10 cellular contexts compared by ENCODE assay signal in the genomic region with DNA sequence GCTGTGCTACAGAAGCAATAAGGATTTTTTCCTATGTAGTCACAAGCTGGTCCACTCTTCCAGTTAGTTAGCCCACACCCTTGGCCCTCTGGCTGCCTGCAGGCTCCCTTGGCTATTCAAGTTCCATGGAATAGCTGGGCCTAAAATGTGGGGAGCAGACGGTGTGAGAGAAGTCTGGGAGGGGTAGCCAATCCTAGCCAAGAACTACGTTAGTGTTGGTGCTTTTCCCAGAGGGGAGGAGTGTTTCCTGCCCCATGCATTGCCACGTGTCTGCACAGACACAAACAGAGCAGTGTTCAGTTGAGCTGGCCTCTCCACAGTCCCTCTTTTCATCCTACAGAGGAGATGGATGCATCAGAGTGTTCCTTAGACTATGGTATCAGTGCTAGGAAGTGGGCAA. TPM values are rescaled to one million over a fixed set of nuclear protein-coding genes. Genes with fewer than 3 reads are reported as not detected.
A peak's percentile ranks its signal among the peaks of the same experiment; 100 is the strongest.
DNase-seq lines count a peak whose midpoint lies in the region; ATAC-seq and TF ChIP-seq lines count a peak whose summit lies in the region.
"Had no signal": no experiment of that assay in that cellular context is flagged by ENCODE, and none has a peak within 500 bp of the region (broad histone marks: within the 10 kb centered on the region; RNA-seq: fewer than 3 reads in every experiment).

No MANE protein-coding gene starts in this region.

- DNase-seq in C1 segment of cervical spinal cord (lab: John Stamatoyannopoulos, UW), result peak in 13 of 14 donors; percentile 19 to 91 (median 83)
- DNase-seq in anterior cingulate cortex (lab: John Stamatoyannopoulos, UW), result peak in 55 of 58 donors; percentile 27 to 96 (median 80)
- no peak for DNase-seq in trophoblast cell
- no peak for DNase-seq in prostate gland (ENCODE audit: low spot score)
- no peak for DNase-seq in H7
- no peak for DNase-seq in activated naive CD8-positive, alpha-beta T cell treated with anti-CD3 and anti-CD28 coated beads, Interleukin-2, amount 50 U/mL, for 24 hours
- no peak for DNase-seq in GDM1 (lab: John Stamatoyannopoulos, UW)
- DNase-seq: NCI-H82, T-helper 17 cell had no signal

- peaks cover 5% of the 10 kb centered on the region for H3K36me3 Mint-ChIP-seq in activated naive CD8-positive, alpha-beta T cell treated with anti-CD3 and anti-CD28 coated beads, Interleukin-2, amount 50 U/mL, for 24 hours (ENCODE audit: low read depth)

- intact Hi-C loops in prostate gland (cut with DNase I), result no loop called here

- H3K9me3 Mint-ChIP-seq in activated naive CD8-positive, alpha-beta T cell treated with anti-CD3 and anti-CD28 coated beads, Interleukin-2, amount 50 U/mL, for 24 hours, result peaks cover 18% of the 10 kb centered on the region

- no peak overlapping the region for H2BK5ac ChIP-seq in trophoblast cell (ENCODE audit: low read depth, low read length, poor library complexity)

- H3K27me3 ChIP-seq in gastroesophageal sphincter (no peaks in the 10 kb centered on the region), trophoblast cell (ENCODE audit: insufficient read depth, low read length) (no peaks in the 10 kb centered on the region), prostate gland (replicated peaks; ENCODE audit: insufficient read depth) (no peaks in the 10 kb centered on the region), H7 (ENCODE audit: control insufficient read depth, insufficient read depth, low read length) (no peaks in the 10 kb centered on the region)

- no peak overlapping the region for H3K27ac Mint-ChIP-seq in activated naive CD8-positive, alpha-beta T cell treated with anti-CD3 and anti-CD28 coated beads, Interleukin-2, amount 50 U/mL, for 24 hours
- H3K27ac Mint-ChIP-seq: T-helper 17 cell had no signal

- H3K9me3 ChIP-seq in gastroesophageal sphincter (peaks cover 0 to 20% (median 0%) of the 10 kb centered on the region in 3 donors), trophoblast cell (ENCODE audit: insufficient read depth, low read depth, low read length) (no peaks in the 10 kb centered on the region), prostate gland (no peaks in the 10 kb centered on the region)

- TF ChIP-seq POLR2A in gastroesophageal sphincter (IDR thresholded peaks at IDR 0.05) (no peak), prostate gland (IDR thresholded peaks at IDR 0.05) (no peak)

- H3K4me1 ChIP-seq in gastroesophageal sphincter (peaks cover 0 to 15% (median 0%) of the 10 kb centered on the region in 3 donors), trophoblast cell (ENCODE audit: control insufficient read depth in 1 of 2, insufficient read depth in 2 of 2, low read length in 2 of 2) (peaks cover 0 to 4% of the 10 kb centered on the region in 2 experiments), prostate gland (replicated peaks) (peaks cover 1% of the 10 kb centered on the region)

- 50% methylated on average over 1 of the region's 3 CpGs; no CpG with 5 or more reads in 1 of the 2 donors for WGBS in gastroesophageal sphincter (ENCODE audit: low coverage in 1 of 2), 2 donors
- no CpG with 5 or more reads among the region's 3 CpGs for WGBS in trophoblast cell (ENCODE audit: extremely low coverage, insufficient coverage, insufficient read length)
- 5% methylated on average over 3 of the region's 3 CpGs for WGBS in prostate gland

- no peak overlapping the region for H2BK12ac ChIP-seq in trophoblast cell (ENCODE audit: low read length)

- no peak overlapping the region for H3K18ac ChIP-seq in trophoblast cell (ENCODE audit: low read length)

- TF ChIP-seq CTCF in gastroesophageal sphincter (IDR thresholded peaks at IDR 0.05) (no peak), prostate gland (IDR thresholded peaks at IDR 0.05) (no peak)

- H2AK5ac ChIP-seq in trophoblast cell (ENCODE audit: low read length), result no peak overlapping the region

- no peaks in the 10 kb centered on the region for H3K4me1 Mint-ChIP-seq in activated naive CD8-positive, alpha-beta T cell treated with anti-CD3 and anti-CD28 coated beads, Interleukin-2, amount 50 U/mL, for 24 hours

- H3K4ac ChIP-seq in trophoblast cell (ENCODE audit: low read depth, low read length), result no peak overlapping the region

- no peaks in the 10 kb centered on the region for H3K79me2 ChIP-seq in trophoblast cell (ENCODE audit: control insufficient read depth, insufficient read depth, low read length, poor library complexity)

- peak; percentile 67 for ATAC-seq in gastroesophageal sphincter
- no peak for ATAC-seq in activated naive CD8-positive, alpha-beta T cell treated with anti-CD3 and anti-CD28 coated beads, Interleukin-2, amount 50 U/mL, for 24 hours
- ATAC-seq: T-helper 17 cell had no signal

- no peaks in the 10 kb centered on the region for H3K27me3 Mint-ChIP-seq in activated naive CD8-positive, alpha-beta T cell treated with anti-CD3 and anti-CD28 coated beads, Interleukin-2, amount 50 U/mL, for 24 hours
- H3K27me3 Mint-ChIP-seq: T-helper 17 cell had no signal

- H4K91ac ChIP-seq in trophoblast cell (ENCODE audit: low read depth, low read length), result no peak overlapping the region

- no peak overlapping the region for H3K4me2 ChIP-seq in trophoblast cell (ENCODE audit: low read length)

- no peaks in the 10 kb centered on the region for H3K79me1 ChIP-seq in trophoblast cell (ENCODE audit: low read length)

- H3K36me3 ChIP-seq in gastroesophageal sphincter (no peaks in the 10 kb centered on the region), trophoblast cell (ENCODE audit: control insufficient read depth in 1 of 2, insufficient read depth in 2 of 2, low read length in 2 of 2) (no peaks in the 10 kb centered on the region), prostate gland (no peaks in the 10 kb centered on the region), H7 (replicated peaks; ENCODE audit: control insufficient read depth, insufficient read depth, low read length) (no peaks in the 10 kb centered on the region)

- peak overlapping the region; percentile 61 for H3K9ac ChIP-seq in trophoblast cell (ENCODE audit: low read length)

- no peak overlapping the region for H3K14ac ChIP-seq in trophoblast cell (ENCODE audit: low read length)

- no peak overlapping the region for H3K27ac ChIP-seq in gastroesophageal sphincter
- H3K27ac ChIP-seq in trophoblast cell (ENCODE audit: low read depth, low read length), result no peak overlapping the region
- no peak overlapping the region for H3K27ac ChIP-seq in prostate gland

- H3K4me3 Mint-ChIP-seq in activated naive CD8-positive, alpha-beta T cell treated with anti-CD3 and anti-CD28 coated beads, Interleukin-2, amount 50 U/mL, for 24 hours, result no peak overlapping the region

- no peak overlapping the region for H4K8ac ChIP-seq in trophoblast cell (ENCODE audit: low read depth, low read length)

- no peak overlapping the region for H2BK120ac ChIP-seq in trophoblast cell (ENCODE audit: insufficient read depth, low read length, poor library complexity)

- H2AFZ ChIP-seq in trophoblast cell (ENCODE audit: insufficient read depth, low read length, poor library complexity), result no peak overlapping the region

- H3K23ac ChIP-seq in trophoblast cell (ENCODE audit: low read length), result peak overlapping the region; percentile 42

- TF ChIP-seq EP300 in gastroesophageal sphincter (IDR thresholded peaks at IDR 0.05), result no peak

- no peak overlapping the region for H4K12ac ChIP-seq in trophoblast cell (ENCODE audit: low read depth, low read length)

- H3K4me3 ChIP-seq in gastroesophageal sphincter, result no peak overlapping the region
- H3K4me3 ChIP-seq in trophoblast cell (ENCODE audit: low read depth, low read length), result no peak overlapping the region
- H3K4me3 ChIP-seq in prostate gland, result no peak overlapping the region
- H3K4me3 ChIP-seq in H7 (ENCODE audit: insufficient read depth, low read depth, low read length), result no peak overlapping the region

RNA-seq across cellular contexts. Expression of a gene that starts 59.0 kb away (rescaled TPM):
- total RNA-seq in gastroesophageal sphincter (10 to 100 TPM; 21.6 to 30.7 (median 26.5) TPM), prostate gland (10 to 100 TPM; 16.9 to 18.9 TPM)
- polyA plus RNA-seq in trophoblast cell (2013), result 41.3 and 42.6 TPM in 2 replicates
- 55.8 and 57.6 TPM in 2 replicates for total RNA-seq in H7 (2014; rRNA removed; shearing (Covaris generic))

Comparison
In these comparisons a context has a peak if more than half of its experiments do, and no peak if none do; other contexts are left out.
1. DNase-seq: peak in C1 segment of cervical spinal cord (13 of 14) and anterior cingulate cortex (55 of 58); none in trophoblast cell (0 of 2), prostate gland (single experiment), H7 (single experiment), activated naive CD8-positive, alpha-beta T cell treated with anti-CD3 and anti-CD28 coated beads, Interleukin-2, amount 50 U/mL, for 24 hours (single experiment) and GDM1 (single experiment).